19 cellular contexts compared by ENCODE assay signal in genomic region chr6:15677822-15678221, GRCh38.
"Had no signal": no experiment of that assay in that cellular context is flagged by ENCODE, and none has a peak within 500 bp of the region (broad histone marks: within the 10 kb centered on the region; RNA-seq: fewer than 3 reads in every experiment).

No MANE protein-coding gene starts in this region.

- H3K4me3 Mint-ChIP-seq: activated CD4-positive, alpha-beta T cell treated with anti-CD3 and anti-CD28 coated beads, Interleukin-2, amount 10 ng/mL, durations not matched to agents 7 days and 5 days; activated CD8-positive, alpha-beta T cell treated with anti-CD3 and anti-CD28 coated beads for 36 hours; brain; nephron progenitor cell; stimulated activated naive CD8-positive, alpha-beta T cell treated with anti-CD3 and anti-CD28 coated beads, Interleukin-15, Interleukin-2, amounts not matched to agents 100 ng/mL and 50 ng/mL, for 24 hours had no signal

- H3K4me1 Mint-ChIP-seq: activated CD4-positive, alpha-beta T cell treated with anti-CD3 and anti-CD28 coated beads, Interleukin-2, amount 10 ng/mL, durations not matched to agents 7 days and 5 days had no signal

- H3K9me3 Mint-ChIP-seq: activated CD4-positive, alpha-beta T cell treated with anti-CD3 and anti-CD28 coated beads, Interleukin-2, amount 10 ng/mL, durations not matched to agents 7 days and 5 days; activated CD8-positive, alpha-beta T cell treated with anti-CD3 and anti-CD28 coated beads for 36 hours; activated naive CD4-positive, alpha-beta T cell treated with anti-CD3 and anti-CD28 coated beads, Interleukin-2, amount 50 U/mL, for 72 hours; stimulated activated naive CD8-positive, alpha-beta T cell treated with anti-CD3 and anti-CD28 coated beads, Interleukin-15, Interleukin-2, amounts not matched to agents 100 ng/mL and 50 ng/mL, for 24 hours had no signal

- FAIRE-seq: islet of Langerhans, TTC549 had no signal

- H3K36me3 Mint-ChIP-seq: activated naive CD4-positive, alpha-beta T cell treated with anti-CD3 and anti-CD28 coated beads, Interleukin-2, amount 50 U/mL, for 72 hours; brain had no signal

- H3K27ac Mint-ChIP-seq: activated CD4-positive, alpha-beta T cell treated with anti-CD3 and anti-CD28 coated beads, Interleukin-2, amount 10 ng/mL, durations not matched to agents 7 days and 5 days; activated CD8-positive, alpha-beta T cell treated with anti-CD3 and anti-CD28 coated beads for 36 hours; activated naive CD4-positive, alpha-beta T cell treated with anti-CD3 and anti-CD28 coated beads, Interleukin-2, amount 50 U/mL, for 72 hours; brain; nephron progenitor cell had no signal

- DNase-seq: activated CD4-positive, alpha-beta T cell treated with anti-CD3 and anti-CD28 coated beads, Interleukin-2, amount 10 ng/mL, durations not matched to agents 7 days and 5 days; activated CD4-positive, CD25-positive, alpha-beta regulatory T cell treated with anti-CD3 and anti-CD28 coated beads, Interleukin-2, amount 50 U/mL, for 72 hours; activated CD8-positive, alpha-beta T cell treated with anti-CD3 and anti-CD28 coated beads for 36 hours; activated gamma-delta T cell treated with Interleukin-2 at 50 U/mL for 16 hours; aorta; heart left ventricle; left cardiac atrium; nephron progenitor cell; nucleus accumbens; right cardiac atrium; stimulated activated CD4-positive, alpha-beta T cell treated with anti-CD3 and anti-CD28 coated beads, Interleukin-12 subunit alpha, Interleukin-12 subunit beta, amount 100 ng/mL, for 4 hours; stimulated activated CD4-positive, alpha-beta T cell treated with anti-CD3 and anti-CD28 coated beads, Interleukin-4, amount 100 ng/mL, for 4 hours; tibial artery; WERI-Rb-1 had no signal
